ENCODE assay signal across 8 cellular contexts in genomic region chr1:150577557-150578277, GRCh38. TPM values are rescaled to one million over a fixed set of nuclear protein-coding genes. Genes with fewer than 3 reads are reported as not detected.
A peak's percentile ranks its signal among the peaks of the same experiment; 100 is the strongest.
DNase-seq lines count a peak whose midpoint lies in the region; TF ChIP-seq lines count a peak whose summit lies in the region.

No MANE protein-coding gene starts in this region.

- H3K36me3 ChIP-seq in CD4-positive, alpha-beta memory T cell (ENCODE audit: insufficient read depth, low read length): peaks cover 58% of the 10 kb centered on the region
- H3K36me3 ChIP-seq in KMS-11 (ENCODE audit: insufficient read depth) (peaks cover 57% of the 10 kb centered on the region), urinary bladder (ENCODE audit: insufficient read depth) (peaks cover 6% of the 10 kb centered on the region)

- peak overlapping the region; percentile 96 to 100 for H3K4me3 ChIP-seq in CD4-positive, alpha-beta memory T cell (ENCODE audit: low read length in 2 of 2)
- peak overlapping the region; percentile 98 for H3K4me3 ChIP-seq in KMS-11 (IDR thresholded peaks at IDR 0.05; ENCODE audit: insufficient read depth, low read depth, low read length)
- peak overlapping the region; percentile 83 for H3K4me3 ChIP-seq in astrocyte of the spinal cord (ENCODE audit: low read depth, low read length)
- peak overlapping the region; percentile 74 for H3K4me3 ChIP-seq in lower leg skin (ENCODE audit: low read depth, poor library complexity, severe bottlenecking)
- H3K4me3 ChIP-seq in urinary bladder (ENCODE audit: low read depth, low read length): peak overlapping the region; percentile 97

- H3K79me2 ChIP-seq in KMS-11 (ENCODE audit: insufficient read depth, low read depth): peaks cover 73% of the 10 kb centered on the region

- peaks cover 0 to 10% (median 3%) of the 10 kb centered on the region in 8 donors for H3K9me3 Mint-ChIP-seq in CD4-positive, alpha-beta memory T cell

- no peaks in the 10 kb centered on the region for H3K27me3 ChIP-seq in CD4-positive, alpha-beta memory T cell (ENCODE audit: insufficient read depth, low read length)
- H3K27me3 ChIP-seq in KMS-11 (ENCODE audit: insufficient read depth, low read depth): no peaks in the 10 kb centered on the region

- 1% methylated on average over 12 of the region's 12 CpGs for WGBS in lower leg skin, 2 donors
- 1% methylated on average over 12 of the region's 12 CpGs for WGBS in urinary bladder

- H3K4me3 Mint-ChIP-seq in CD4-positive, alpha-beta memory T cell: peak overlapping the region; percentile 93 to 100 (median 99)

- TF ChIP-seq POLR2A in lower leg skin (IDR thresholded peaks at IDR 0.05): no peak

- POLR2A ChIA-PET in CD4-positive, alpha-beta memory T cell (lab: Charles Lee; ENCODE audit: partially characterized antibody): interaction anchor here (0.6 to 18.6 kb wide), 12 partner anchors 14 to 691 kb away, joined by 3 to 1751 read pairs (median 11); partner anchors contain the start of genes ENSA, GOLPH3L and TNFAIP8L2

- peak; percentile 60 to 79 (median 69) for DNase-seq in CD4-positive, alpha-beta memory T cell
- DNase-seq in astrocyte of the spinal cord (ENCODE audit: low read depth, low spot score) (peak; percentile 60), lower leg skin (ENCODE audit: low spot score in 2 of 2) (no peak), hepatic stellate cell (ENCODE audit: low spot score) (no peak), cerebellar nuclear complex (lab: John Stamatoyannopoulos, UW) (no peak)
- DNase-seq in NK-92 treated with Interleukin-12 subunit alpha and Interleukin-12 subunit beta, amount 100 ng/mL, for 24 hours (lab: John Stamatoyannopoulos, UW): no peak

- peak overlapping the region; percentile 99 for H3K4me2 ChIP-seq in KMS-11

- no peaks in the 10 kb centered on the region for H3K9me3 ChIP-seq in CD4-positive, alpha-beta memory T cell (ENCODE audit: control insufficient read depth in 1 of 2, low read length in 2 of 2)

- peaks cover 23 to 73% (median 37%) of the 10 kb centered on the region in 4 donors for H3K4me1 Mint-ChIP-seq in CD4-positive, alpha-beta memory T cell

- H3K4me1 ChIP-seq in CD4-positive, alpha-beta memory T cell (ENCODE audit: insufficient read depth, low read length): peaks cover 46% of the 10 kb centered on the region
- peaks cover 62% of the 10 kb centered on the region for H3K4me1 ChIP-seq in KMS-11 (ENCODE audit: low read depth, poor library complexity, severe bottlenecking)
- H3K4me1 ChIP-seq in urinary bladder (ENCODE audit: insufficient read depth): peaks cover 2% of the 10 kb centered on the region

- H3K27ac Mint-ChIP-seq in CD4-positive, alpha-beta memory T cell: peak overlapping the region; percentile 94 to 99 (median 98)

- H3K9ac ChIP-seq in KMS-11: peak overlapping the region; percentile 92

- TF ChIP-seq CTCF in KMS-11 (conservative IDR thresholded peaks at IDR 0.05; ENCODE audit: low read depth, low read length) (no peak), astrocyte of the spinal cord (IDR thresholded peaks at IDR 0.05; ENCODE audit: low read depth, low read length) (no peak), lower leg skin (IDR thresholded peaks at IDR 0.05) (no peak)

- peaks cover 65 to 67% of the 10 kb centered on the region in 2 donors for H3K36me3 Mint-ChIP-seq in CD4-positive, alpha-beta memory T cell

- in situ Hi-C loops in astrocyte of the spinal cord (cut with HindIII; ENCODE audit: low sequenced_read_pairs): no loop called here

- CTCF ChIA-PET in CD4-positive, alpha-beta memory T cell (lab: Charles Lee; ENCODE audit: partially characterized antibody): interaction anchor here (1.3 to 16.7 kb wide), 5 partner anchors 9 to 52 kb away, joined by 3 to 433 read pairs (median 10); partner anchors contain the start of gene ENSA

- intact Hi-C loops in CD4-positive, alpha-beta memory T cell (cut with micrococcal nuclease): loop anchor here (1.0 kb wide), 1 partner anchor 9 kb away; no protein-coding TSS in a partner anchor
- intact Hi-C loops in lower leg skin (cut with DNase I; ENCODE audit: low total_unique reads): no loop called here

- peaks cover 49% of the 10 kb centered on the region for H4K20me1 ChIP-seq in KMS-11 (ENCODE audit: insufficient read depth)

- no peak overlapping the region for H2AFZ ChIP-seq in KMS-11 (ENCODE audit: low read depth)

- peak overlapping the region; percentile 97 for H3K27ac ChIP-seq in CD4-positive, alpha-beta memory T cell (ENCODE audit: low read depth, low read length)
- peak overlapping the region; percentile 78 for H3K27ac ChIP-seq in KMS-11
- H3K27ac ChIP-seq in urinary bladder (ENCODE audit: low read depth): peak overlapping the region; percentile 100

- no peaks in the 10 kb centered on the region for H3K27me3 Mint-ChIP-seq in CD4-positive, alpha-beta memory T cell

RNA-seq across cellular contexts. Expression of gene MCL1, which starts 1.7 kb away (rescaled TPM):
- total RNA-seq in CD4-positive, alpha-beta memory T cell: 100 to 1,000 TPM; 314 to 331 TPM
- polyA plus RNA-seq in CD4-positive, alpha-beta memory T cell: 100 to 1,000 TPM; 116 to 207 TPM
- total RNA-seq in lower leg skin: 100 to 1,000 TPM; 282 to 445 (median 360) TPM
- total RNA-seq in urinary bladder: 160 TPM
- 225 TPM for polyA plus RNA-seq in urinary bladder

RNA-seq across cellular contexts. Expression of gene ADAMTSL4, which starts 28.5 kb away (rescaled TPM):
- total RNA-seq in CD4-positive, alpha-beta memory T cell: under 1 TPM; 0.23 to 0.33 TPM
- polyA plus RNA-seq in CD4-positive, alpha-beta memory T cell: under 1 TPM in 1 of 2 donors, not detected in 1; 0.24 TPM
- total RNA-seq in lower leg skin: 10 to 100 TPM; 10.1 to 15.9 (median 13.6) TPM
- total RNA-seq in urinary bladder: 35.5 TPM
- 144 TPM for polyA plus RNA-seq in urinary bladder

RNA-seq across cellular contexts. Expression of gene ENSA, which starts 51.7 kb away (rescaled TPM):
- 100 to 1,000 TPM in 1 of 2 experiments, 10 to 100 TPM in 1; 99.7 to 101 TPM for total RNA-seq in CD4-positive, alpha-beta memory T cell
- polyA plus RNA-seq in CD4-positive, alpha-beta memory T cell: 10 to 100 TPM; 52.4 to 55.2 TPM
- total RNA-seq in lower leg skin (100 to 1,000 TPM; 250 to 393 (median 345) TPM), urinary bladder (107 TPM)
- polyA plus RNA-seq in urinary bladder: 152 TPM

Comparison
In these comparisons a context has a peak if more than half of its experiments do, and no peak if none do; other contexts are left out.
1. DNase-seq: peak in CD4-positive, alpha-beta memory T cell (5 of 5) and astrocyte of the spinal cord (single experiment); none in lower leg skin (0 of 2), NK-92 treated with Interleukin-12 subunit alpha and Interleukin-12 subunit beta, amount 100 ng/mL, for 24 hours (single experiment), hepatic stellate cell (single experiment) and cerebellar nuclear complex (0 of 2).
2. RNA of gene ADAMTSL4, which starts 28.5 kb away (total RNA-seq): 35.5 TPM in urinary bladder (single experiment) and 10.1 to 15.9 TPM in lower leg skin; 0.23 to 0.33 TPM in CD4-positive, alpha-beta memory T cell; every median in the first group is over 4 times any median in the second.
3. Peak in every context shown above with its lines, with median percentiles within 50 percentile points of each other: H3K27ac ChIP-seq and H3K4me3 ChIP-seq.